In genomic region chr6:35935469-35935868, GRCh38 we compare ENCODE assay signal across 3 cellular contexts.
TF ChIP-seq lines count a peak whose summit lies in the region.

No MANE protein-coding gene starts in this region.

TF ChIP-seq in HepG2, 621 proteins besides CTCF, POLR2A, EP300 and RAD21:
- TF ChIP-seq, protein P1, sequence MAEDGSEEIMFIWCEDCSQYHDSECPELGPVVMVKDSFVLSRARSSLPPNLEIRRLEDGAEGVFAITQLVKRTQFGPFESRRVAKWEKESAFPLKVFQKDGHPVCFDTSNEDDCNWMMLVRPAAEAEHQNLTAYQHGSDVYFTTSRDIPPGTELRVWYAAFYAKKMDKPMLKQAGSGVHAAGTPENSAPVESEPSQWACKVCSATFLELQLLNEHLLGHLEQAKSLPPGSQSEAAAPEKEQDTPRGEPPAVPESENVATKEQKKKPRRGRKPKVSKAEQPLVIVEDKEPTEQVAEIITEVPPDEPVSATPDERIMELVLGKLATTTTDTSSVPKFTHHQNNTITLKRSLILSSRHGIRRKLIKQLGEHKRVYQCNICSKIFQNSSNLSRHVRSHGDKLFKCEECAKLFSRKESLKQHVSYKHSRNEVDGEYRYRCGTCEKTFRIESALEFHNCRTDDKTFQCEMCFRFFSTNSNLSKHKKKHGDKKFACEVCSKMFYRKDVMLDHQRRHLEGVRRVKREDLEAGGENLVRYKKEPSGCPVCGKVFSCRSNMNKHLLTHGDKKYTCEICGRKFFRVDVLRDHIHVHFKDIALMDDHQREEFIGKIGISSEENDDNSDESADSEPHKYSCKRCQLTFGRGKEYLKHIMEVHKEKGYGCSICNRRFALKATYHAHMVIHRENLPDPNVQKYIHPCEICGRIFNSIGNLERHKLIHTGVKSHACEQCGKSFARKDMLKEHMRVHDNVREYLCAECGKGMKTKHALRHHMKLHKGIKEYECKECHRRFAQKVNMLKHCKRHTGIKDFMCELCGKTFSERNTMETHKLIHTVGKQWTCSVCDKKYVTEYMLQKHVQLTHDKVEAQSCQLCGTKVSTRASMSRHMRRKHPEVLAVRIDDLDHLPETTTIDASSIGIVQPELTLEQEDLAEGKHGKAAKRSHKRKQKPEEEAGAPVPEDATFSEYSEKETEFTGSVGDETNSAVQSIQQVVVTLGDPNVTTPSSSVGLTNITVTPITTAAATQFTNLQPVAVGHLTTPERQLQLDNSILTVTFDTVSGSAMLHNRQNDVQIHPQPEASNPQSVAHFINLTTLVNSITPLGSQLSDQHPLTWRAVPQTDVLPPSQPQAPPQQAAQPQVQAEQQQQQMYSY (CRISPR knock-in tag; IDR thresholded peaks at IDR 0.05): no peak
- peak; percentile 90 for TF ChIP-seq LCORL (IDR thresholded peaks at IDR 0.05)
- TF ChIP-seq LCORL (CRISPR knock-in tag; IDR thresholded peaks at IDR 0.05): no peak

TF ChIP-seq in GM23338, 12 proteins besides CTCF, POLR2A, EP300 and RAD21:
- no peak for TF ChIP-seq CREB1 (CRISPR knock-in tag; IDR thresholded peaks at IDR 0.05; ENCODE audit: low read depth)

TF ChIP-seq in K562, 482 proteins besides CTCF, POLR2A, EP300 and RAD21:
- peak; percentile 88 for TF ChIP-seq NFIX (CRISPR knock-in tag; IDR thresholded peaks at IDR 0.05; ENCODE audit: low read depth)
- no peak for TF ChIP-seq ETS1 (conservative IDR thresholded peaks at IDR 0.05; ENCODE audit: control insufficient read depth, low read depth, low read length)
- TF ChIP-seq, protein P2, sequence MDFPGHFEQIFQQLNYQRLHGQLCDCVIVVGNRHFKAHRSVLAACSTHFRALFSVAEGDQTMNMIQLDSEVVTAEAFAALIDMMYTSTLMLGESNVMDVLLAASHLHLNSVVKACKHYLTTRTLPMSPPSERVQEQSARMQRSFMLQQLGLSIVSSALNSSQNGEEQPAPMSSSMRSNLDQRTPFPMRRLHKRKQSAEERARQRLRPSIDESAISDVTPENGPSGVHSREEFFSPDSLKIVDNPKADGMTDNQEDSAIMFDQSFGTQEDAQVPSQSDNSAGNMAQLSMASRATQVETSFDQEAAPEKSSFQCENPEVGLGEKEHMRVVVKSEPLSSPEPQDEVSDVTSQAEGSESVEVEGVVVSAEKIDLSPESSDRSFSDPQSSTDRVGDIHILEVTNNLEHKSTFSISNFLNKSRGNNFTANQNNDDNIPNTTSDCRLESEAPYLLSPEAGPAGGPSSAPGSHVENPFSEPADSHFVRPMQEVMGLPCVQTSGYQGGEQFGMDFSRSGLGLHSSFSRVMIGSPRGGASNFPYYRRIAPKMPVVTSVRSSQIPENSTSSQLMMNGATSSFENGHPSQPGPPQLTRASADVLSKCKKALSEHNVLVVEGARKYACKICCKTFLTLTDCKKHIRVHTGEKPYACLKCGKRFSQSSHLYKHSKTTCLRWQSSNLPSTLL (IDR thresholded peaks at IDR 0.05): no peak
- peak; percentile 96 for TF ChIP-seq NFIC (IDR thresholded peaks at IDR 0.05)
- no peak for TF ChIP-seq FUS (optimal IDR thresholded peaks at IDR 0.05; ENCODE audit: low read depth, low read length)
- TF ChIP-seq CBFA2T3 (IDR thresholded peaks at IDR 0.05): peak; percentile 47
TF ChIP-seq in K562: peak in this region for 3.
